ENCODE assay signal across 16 cellular contexts in the genomic region with DNA sequence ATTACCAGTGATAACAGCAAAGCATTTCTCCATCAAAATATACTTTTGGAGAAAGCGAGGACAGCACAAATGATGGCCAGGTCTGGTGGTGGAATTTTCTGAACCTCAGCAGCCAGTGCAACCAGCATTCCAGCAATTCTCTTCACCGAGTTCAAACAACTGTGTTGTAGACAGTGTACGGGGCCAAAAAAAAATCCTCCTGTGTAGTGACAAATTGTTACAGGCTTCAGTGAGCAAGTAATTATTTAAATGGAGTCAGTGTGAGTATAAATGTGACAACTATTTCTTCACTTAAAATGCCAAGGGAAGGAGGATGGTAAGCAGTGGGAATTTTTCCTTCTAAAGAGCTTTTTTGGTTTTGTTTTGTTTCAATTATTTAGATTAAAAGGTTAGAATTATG.
"Had no signal": no experiment of that assay in that cellular context is flagged by ENCODE, and none has a peak within 500 bp of the region (broad histone marks: within the 10 kb centered on the region; RNA-seq: fewer than 3 reads in every experiment).

No MANE protein-coding gene starts in this region.

- H3K9me3 ChIP-seq: heart left ventricle, left lung, vagina had no signal

- DNase-seq: activated CD4-positive, alpha-beta T cell treated with anti-CD3 and anti-CD28 coated beads, Interleukin-2, amount 10 ng/mL, durations not matched to agents 7 days and 5 days; activated CD8-positive, alpha-beta T cell treated with anti-CD3 and anti-CD28 coated beads, Interleukin-2, amount 10 ng/mL, durations not matched to agents 7 days and 5 days; activated effector memory CD4-positive, alpha-beta T cell treated with Interleukin-2 at 50 U/mL for 16 hours; activated T-cell treated with anti-CD3 and anti-CD28 coated beads, Interleukin-2, amount 50 U/mL, for 48 hours; foreskin keratinocyte; kidney; left lung; natural killer cell; retina; stimulated activated naive CD8-positive, alpha-beta T cell treated with anti-CD3 and anti-CD28 coated beads, Interleukin-15, amount 100 ng/mL, for 72 hours; T1000 had no signal

- H3K4me1 ChIP-seq: foreskin keratinocyte, vagina had no signal

- H3K4me3 ChIP-seq: dorsolateral prefrontal cortex, heart left ventricle, left lung, skin epidermis, vagina had no signal

- ATAC-seq: activated CD8-positive, alpha-beta T cell treated with anti-CD3 and anti-CD28 coated beads, Interleukin-2, amount 10 ng/mL, durations not matched to agents 7 days and 5 days; foreskin keratinocyte; natural killer cell; stimulated activated naive CD8-positive, alpha-beta T cell treated with anti-CD3 and anti-CD28 coated beads, Interleukin-15, amount 100 ng/mL, for 72 hours had no signal

- H3K27me3 ChIP-seq: dorsolateral prefrontal cortex, foreskin keratinocyte, heart left ventricle, left lung, vagina had no signal

- H3K27ac ChIP-seq: epithelial cell of prostate, foreskin keratinocyte, left lung, skin epidermis, vagina had no signal
